Comparison of ENCODE assay signal across 5 cellular contexts in the genomic region with DNA sequence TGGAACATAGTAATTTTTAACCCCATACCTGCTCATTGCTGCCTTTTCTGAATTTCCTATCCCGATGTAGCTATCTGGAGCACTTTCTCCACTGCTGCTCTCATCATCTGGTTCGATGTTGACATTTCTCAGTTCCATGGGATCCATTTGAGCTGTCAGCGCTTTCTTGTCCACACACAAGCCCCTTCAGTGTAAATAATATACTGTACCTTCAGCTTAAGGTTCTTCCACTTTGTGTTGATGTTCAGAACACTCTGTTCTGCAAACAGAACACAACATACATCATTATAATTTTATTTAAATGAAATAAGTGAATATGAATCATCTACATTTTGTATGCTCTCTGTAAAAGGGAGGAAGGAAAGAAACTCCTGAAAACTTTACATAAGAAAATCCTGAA. TPM values are rescaled to one million over a fixed set of nuclear protein-coding genes. Genes with fewer than 3 reads are reported as not detected.
"Had no signal": no experiment of that assay in that cellular context is flagged by ENCODE, and none has a peak within 500 bp of the region (broad histone marks: within the 10 kb centered on the region; RNA-seq: fewer than 3 reads in every experiment).

No MANE protein-coding gene starts in this region.

- DNase-seq: H9, HCEC 1CT, IMR-90 had no signal

- H3K4me3 ChIP-seq: GM23338, K562 had no signal

- ATAC-seq: GM23338, K562 had no signal

RNA-seq across cellular contexts. Expression of a gene that starts 32.9 kb away (rescaled TPM):
- polyA plus RNA-seq: K562 had no signal
